In genomic region chr12:111753144-111753881, GRCh38 we compare ENCODE assay signal across 1 cellular context.
TF ChIP-seq lines count a peak whose summit lies in the region.

No MANE protein-coding gene starts in this region.

TF ChIP-seq in HepG2, 621 proteins besides CTCF, POLR2A, EP300 and RAD21 (continued from another document and continues in another):
- TF ChIP-seq TFE3 (CRISPR knock-in tag; IDR thresholded peaks at IDR 0.05) = no peak
- TF ChIP-seq TERF1 (CRISPR knock-in tag; IDR thresholded peaks at IDR 0.05) = no peak
- TF ChIP-seq ARID5B (CRISPR knock-in tag; IDR thresholded peaks at IDR 0.05) = 0 out of 2 replicates have a peak, but pooled peaks have one; percentile 27
- no peak for TF ChIP-seq ATF3 (CRISPR knock-in tag; IDR thresholded peaks at IDR 0.05)
- TF ChIP-seq HOXD1 (CRISPR knock-in tag; IDR thresholded peaks at IDR 0.05) = no peak
- no peak for TF ChIP-seq HNRNPUL1 (IDR thresholded peaks at IDR 0.05; ENCODE audit: low read depth, low read length)
- no peak for TF ChIP-seq ZNF142 (CRISPR knock-in tag; IDR thresholded peaks at IDR 0.05)
- no peak for TF ChIP-seq MTA3 (CRISPR knock-in tag; IDR thresholded peaks at IDR 0.05)
- TF ChIP-seq KDM2A (CRISPR knock-in tag; IDR thresholded peaks at IDR 0.05; ENCODE audit: borderline replicate concordance, low read depth) = peak; percentile 70; the same call in 1 of the 2 replicates
- no peak for TF ChIP-seq MTERF4 (CRISPR knock-in tag; IDR thresholded peaks at IDR 0.05)
- TF ChIP-seq ZBTB39 (CRISPR knock-in tag; IDR thresholded peaks at IDR 0.05) = no peak
- no peak for TF ChIP-seq ZNF317 (CRISPR knock-in tag; IDR thresholded peaks at IDR 0.05)
- no peak for TF ChIP-seq KLF11 (CRISPR knock-in tag; IDR thresholded peaks at IDR 0.05)
- TF ChIP-seq ZBTB21 (CRISPR knock-in tag; IDR thresholded peaks at IDR 0.05) = no peak
- peak; percentile 38; the same call in 1 of the 2 replicates for TF ChIP-seq TFDP1 (CRISPR knock-in tag; IDR thresholded peaks at IDR 0.05; ENCODE audit: borderline replicate concordance)
- TF ChIP-seq NONO (IDR thresholded peaks at IDR 0.05) = no peak
- TF ChIP-seq NONO (CRISPR knock-in tag; conservative IDR thresholded peaks at IDR 0.05) = no peak
- TF ChIP-seq RBM39 (IDR thresholded peaks at IDR 0.05; ENCODE audit: low read depth, low read length, poor library complexity, severe bottlenecking) = no peak
- TF ChIP-seq THAP9 (CRISPR knock-in tag; IDR thresholded peaks at IDR 0.05; ENCODE audit: borderline replicate concordance) = peak; percentile 40; the same call in 1 of the 2 replicates
- no peak for TF ChIP-seq ZNF3 (CRISPR knock-in tag; IDR thresholded peaks at IDR 0.05)
- no peak for TF ChIP-seq CCAR2 (optimal IDR thresholded peaks at IDR 0.05; ENCODE audit: low read depth, low read length)
- TF ChIP-seq ETV6 (CRISPR knock-in tag; conservative IDR thresholded peaks at IDR 0.05) = no peak
